In the genomic region with DNA sequence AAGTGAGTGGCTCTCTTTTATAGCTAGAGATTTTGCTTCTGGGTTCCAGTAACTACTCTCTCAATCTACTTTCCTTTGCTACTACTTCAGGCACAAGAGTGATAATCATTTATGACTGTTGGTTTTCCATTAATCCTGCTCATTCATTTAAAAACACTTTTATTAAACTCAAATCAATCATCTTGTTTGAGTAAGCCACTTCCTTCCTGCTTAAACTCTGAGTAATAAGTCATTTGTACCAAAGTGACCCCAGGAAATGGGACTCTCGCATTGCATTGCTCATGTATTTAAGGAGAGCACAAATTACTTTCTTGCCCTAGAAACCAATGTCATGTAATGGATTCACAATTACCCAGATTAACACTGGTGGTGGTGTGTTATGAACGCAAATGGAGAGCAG, we compare ENCODE assay signal across 21 cellular contexts.
DNase-seq lines count a peak whose midpoint lies in the region; ATAC-seq and TF ChIP-seq lines count a peak whose summit lies in the region.
"Had no signal": no experiment of that assay in that cellular context is flagged by ENCODE, and none has a peak within 500 bp of the region (broad histone marks: within the 10 kb centered on the region; RNA-seq: fewer than 3 reads in every experiment).

No MANE protein-coding gene starts in this region.

- no peak overlapping the region for H3K27ac ChIP-seq in substantia nigra (ENCODE audit: low read depth, low read length, poor library complexity, severe bottlenecking)
- H3K27ac ChIP-seq: hepatocyte, prostate gland, SJCRH30, spleen had no signal

- no peaks in the 10 kb centered on the region for H3K9me3 Mint-ChIP-seq in activated naive CD8-positive, alpha-beta T cell treated with anti-CD3 and anti-CD28 coated beads, Interleukin-2, amount 50 U/mL, for 24 hours
- H3K9me3 Mint-ChIP-seq: activated T-helper 17 cell treated with anti-CD3 and anti-CD28 coated beads, Interleukin-2, amount 50 U/mL, for 72 hours; nephron; T-helper 2 cell treated with Interferon-gamma antibody and Interleukin-4, amounts not matched to agents 5 μg/mL and 100 μg/mL, for 36 hours had no signal

- TF ChIP-seq POLR2A in NB4 (IDR thresholded peaks at IDR 0.05; ENCODE audit: extremely low read depth, insufficient read length): no peak

- H3K4me3 ChIP-seq in NB4 (ENCODE audit: low read depth, low read length): no peak overlapping the region
- H3K4me3 ChIP-seq: hepatocyte, prostate gland, SJCRH30, spleen had no signal

- no peak overlapping the region for H3K27ac Mint-ChIP-seq in activated naive CD8-positive, alpha-beta T cell treated with anti-CD3 and anti-CD28 coated beads, Interleukin-2, amount 50 U/mL, for 24 hours
- H3K27ac Mint-ChIP-seq: activated T-helper 17 cell treated with anti-CD3 and anti-CD28 coated beads, Interleukin-2, amount 50 U/mL, for 72 hours; nephron; T-helper 2 cell treated with Interferon-gamma antibody and Interleukin-4, amounts not matched to agents 5 μg/mL and 100 μg/mL, for 36 hours had no signal

- H3K27me3 Mint-ChIP-seq in activated naive CD8-positive, alpha-beta T cell treated with anti-CD3 and anti-CD28 coated beads, Interleukin-2, amount 50 U/mL, for 24 hours: no peaks in the 10 kb centered on the region
- H3K27me3 Mint-ChIP-seq: activated T-helper 17 cell treated with anti-CD3 and anti-CD28 coated beads, Interleukin-2, amount 50 U/mL, for 72 hours had no signal

- ATAC-seq in GM18511 (IDR thresholded peaks at IDR 0.05; ENCODE audit: unreplicated experiment): peak; percentile 67
- ATAC-seq in HG02981 (IDR thresholded peaks at IDR 0.05; ENCODE audit: unreplicated experiment): peak; percentile 75
- ATAC-seq in activated naive CD8-positive, alpha-beta T cell treated with anti-CD3 and anti-CD28 coated beads, Interleukin-2, amount 50 U/mL, for 24 hours: no peak
- no peak for ATAC-seq in GM19351 (IDR thresholded peaks at IDR 0.05; ENCODE audit: unreplicated experiment)
- ATAC-seq: activated T-helper 17 cell treated with anti-CD3 and anti-CD28 coated beads, Interleukin-2, amount 50 U/mL, for 72 hours had no signal

- H3K4me3 Mint-ChIP-seq in activated naive CD8-positive, alpha-beta T cell treated with anti-CD3 and anti-CD28 coated beads, Interleukin-2, amount 50 U/mL, for 24 hours: no peak overlapping the region
- H3K4me3 Mint-ChIP-seq: activated T-helper 17 cell treated with anti-CD3 and anti-CD28 coated beads, Interleukin-2, amount 50 U/mL, for 72 hours; nephron; T-helper 2 cell treated with Interferon-gamma antibody and Interleukin-4, amounts not matched to agents 5 μg/mL and 100 μg/mL, for 36 hours had no signal

- H3K4me1 Mint-ChIP-seq in activated naive CD8-positive, alpha-beta T cell treated with anti-CD3 and anti-CD28 coated beads, Interleukin-2, amount 50 U/mL, for 24 hours: no peaks in the 10 kb centered on the region
- H3K4me1 Mint-ChIP-seq: activated T-helper 17 cell treated with anti-CD3 and anti-CD28 coated beads, Interleukin-2, amount 50 U/mL, for 72 hours; nephron had no signal

- H3K36me3 Mint-ChIP-seq in activated naive CD8-positive, alpha-beta T cell treated with anti-CD3 and anti-CD28 coated beads, Interleukin-2, amount 50 U/mL, for 24 hours (ENCODE audit: low read depth): no peaks in the 10 kb centered on the region

- no peak for TF ChIP-seq CTCF in NB4 (IDR thresholded peaks at IDR 0.05; ENCODE audit: low read depth, low read length)

- peak; percentile 22 for DNase-seq in NB4 (ENCODE audit: low read depth)
- peak; percentile 30 for DNase-seq in iris pigment epithelial cell (ENCODE audit: low read depth)
- no peak for DNase-seq in NK-92 (lab: John Stamatoyannopoulos, UW; ENCODE audit: unreplicated experiment)
- no peak for DNase-seq in substantia nigra (lab: John Stamatoyannopoulos, UW)
- DNase-seq in activated naive CD8-positive, alpha-beta T cell treated with anti-CD3 and anti-CD28 coated beads, Interleukin-2, amount 50 U/mL, for 24 hours: no peak
- DNase-seq: activated CD4-positive, CD25-positive, alpha-beta regulatory T cell; activated CD8-positive, alpha-beta memory T cell treated with anti-CD3 and anti-CD28 coated beads for 24 hours; AML-193; caudate nucleus; effector CD4-positive, alpha-beta T cell; kidney; SJCRH30; spleen had no signal

Comparison
In these comparisons a context has a peak if more than half of its experiments do, and no peak if none do; other contexts are left out.
1. ATAC-seq: peak in GM18511 (single experiment) and HG02981 (single experiment); none in activated naive CD8-positive, alpha-beta T cell treated with anti-CD3 and anti-CD28 coated beads, Interleukin-2, amount 50 U/mL, for 24 hours (single experiment) and GM19351 (single experiment).
2. DNase-seq: peak in NB4 (single experiment) and iris pigment epithelial cell (single experiment); none in NK-92 (single experiment), substantia nigra (0 of 49) and activated naive CD8-positive, alpha-beta T cell treated with anti-CD3 and anti-CD28 coated beads, Interleukin-2, amount 50 U/mL, for 24 hours (single experiment).